ENCODE assay signal across 35 cellular contexts in genomic region chr11:35702126-35702525, GRCh38. TPM values are rescaled to one million over a fixed set of nuclear protein-coding genes. Genes with fewer than 3 reads are reported as not detected.
DNase-seq lines count a peak whose midpoint lies in the region; ATAC-seq, FAIRE-seq and TF ChIP-seq lines count a peak whose summit lies in the region.
"Had no signal": no experiment of that assay in that cellular context is flagged by ENCODE, and none has a peak within 500 bp of the region (broad histone marks: within the 10 kb centered on the region; RNA-seq: fewer than 3 reads in every experiment).

No MANE protein-coding gene starts in this region.

- H2AFZ ChIP-seq in mesenchymal stem cell (ENCODE audit: low read depth, low read length), result no peak overlapping the region

- WGBS in mesenchymal stem cell, result over 99% methylated on average over 15 of the region's 15 CpGs

- peaks cover 0 to 3% of the 10 kb centered on the region in 2 experiments for H3K36me3 ChIP-seq in mesenchymal stem cell (ENCODE audit: control insufficient read depth in 1 of 2, insufficient read depth in 2 of 2, low read depth in 1 of 2, low read length in 2 of 2)
- H3K36me3 ChIP-seq in vagina, result no peaks in the 10 kb centered on the region
- H3K36me3 ChIP-seq: BE2C had no signal

- peak; percentile 41 for FAIRE-seq in GM12891 (lab: Jason Lieb, UNC)
- FAIRE-seq: A204.1, A549, D721Med had no signal

- no peaks in the 10 kb centered on the region for H3K9me3 ChIP-seq in mesenchymal stem cell (ENCODE audit: control insufficient read depth, low read length)
- no peaks in the 10 kb centered on the region for H3K9me3 ChIP-seq in vagina
- H3K9me3 ChIP-seq: BE2C, Caco-2 had no signal

- no peak for DNase-seq in GM12891 (ENCODE audit: insufficient read length, low spot score)
- DNase-seq in T1000 (lab: John Stamatoyannopoulos, UW), result peak; percentile 1
- DNase-seq in mesenchymal stem cell, result no peak
- no peak for DNase-seq in vagina (ENCODE audit: extremely low spot score in 2 of 2)
- no peak for DNase-seq in RWPE1 (ENCODE audit: low spot score)
- DNase-seq in occipital lobe (lab: John Stamatoyannopoulos, UW), result no peak
- no peak for DNase-seq in UCSD-AML1 (lab: John Stamatoyannopoulos, UW; ENCODE audit: unreplicated experiment)
- DNase-seq: 8988T; ACHN; AML-193; BE2C; C1 segment of cervical spinal cord; Caco-2; Calu3; CD4-positive, alpha-beta memory T cell; CD4-positive, alpha-beta T cell; CD4-positive, CD25-positive, alpha-beta regulatory T cell; CD8-positive, alpha-beta memory T cell; CD8-positive, alpha-beta T cell; COR-L47; DMS 273 treated with DMSO at 0.1 percent for 48 hours; DMS153; DMS53; DMS79; DMS79 treated with DMSO at 0.1 percent for 48 hours; DND-41; EL had no signal

- H3K27ac ChIP-seq in mesenchymal stem cell (ENCODE audit: low read length, poor library complexity, severe bottlenecking) (no peak overlapping the region), vagina (peak overlapping the region; percentile 33), RWPE1 (no peak overlapping the region)
- H3K27ac ChIP-seq: 22Rv1; A549; BLaER1; BLaER1 treated with 17β-estradiol and CSF1 and Interleukin-3, amounts not matched to agents 10 nM and 100 nM; C4-2B had no signal

- H3K4me2 ChIP-seq in mesenchymal stem cell (ENCODE audit: low read length, poor library complexity, severe bottlenecking), result no peak overlapping the region
- H3K4me2 ChIP-seq: A549; BLaER1; BLaER1 treated with 17β-estradiol and CSF1 and Interleukin-3, amounts not matched to agents 10 nM and 100 nM had no signal

- ATAC-seq in HG02852 (IDR thresholded peaks at IDR 0.05; ENCODE audit: unreplicated experiment), result no peak
- ATAC-seq: A549; CD8-positive, alpha-beta T cell had no signal

- no peak overlapping the region for H2BK15ac ChIP-seq in mesenchymal stem cell (ENCODE audit: low read depth, poor library complexity, severe bottlenecking)

- no peak overlapping the region for H3K4me3 ChIP-seq in mesenchymal stem cell (ENCODE audit: insufficient read depth in 1 of 2, low read depth in 1 of 2, low read length in 2 of 2)
- H3K4me3 ChIP-seq in vagina, result no peak overlapping the region
- H3K4me3 ChIP-seq: A549, BLaER1 had no signal

- H3K79me1 ChIP-seq in mesenchymal stem cell (replicated peaks; ENCODE audit: low read length, poor library complexity, severe bottlenecking), result peaks cover 15% of the 10 kb centered on the region

- peak overlapping the region; percentile 18 for H4K91ac ChIP-seq in mesenchymal stem cell (ENCODE audit: low read length)

- intact Hi-C loops in vagina (cut with DNase I), result no loop called here

- no peak overlapping the region for H3K23ac ChIP-seq in mesenchymal stem cell (ENCODE audit: low read length in 2 of 2)

- no peak overlapping the region for H3K4ac ChIP-seq in mesenchymal stem cell (ENCODE audit: low read depth in 1 of 2, low read length in 2 of 2)

- H3K18ac ChIP-seq in mesenchymal stem cell (ENCODE audit: low read depth in 1 of 2, low read length in 2 of 2), result no peak overlapping the region

- H3K4me1 ChIP-seq in mesenchymal stem cell (ENCODE audit: control insufficient read depth, insufficient read depth, low read depth, low read length), result no peaks in the 10 kb centered on the region
- peaks cover 12% of the 10 kb centered on the region for H3K4me1 ChIP-seq in vagina
- H3K4me1 ChIP-seq: A549; BE2C; BLaER1; BLaER1 treated with 17β-estradiol and CSF1 and Interleukin-3, amounts not matched to agents 10 nM and 100 nM; Caco-2 had no signal

- H3K27me3 ChIP-seq in mesenchymal stem cell (ENCODE audit: control insufficient read depth in 1 of 2, insufficient read depth in 1 of 2, low read length in 2 of 2), result no peaks in the 10 kb centered on the region
- no peaks in the 10 kb centered on the region for H3K27me3 ChIP-seq in vagina
- H3K27me3 ChIP-seq: BE2C; BLaER1; BLaER1 treated with 17β-estradiol and CSF1 and Interleukin-3, amounts not matched to agents 10 nM and 100 nM had no signal

- H2AK5ac ChIP-seq in mesenchymal stem cell (ENCODE audit: low read length, severe bottlenecking), result no peak overlapping the region

- no peak for TF ChIP-seq CTCF in vagina (IDR thresholded peaks at IDR 0.05)
- no peak for TF ChIP-seq CTCF in RWPE1 (conservative IDR thresholded peaks at IDR 0.05; ENCODE audit: low read depth)

- peak overlapping the region in 1 of 2 experiments; percentile 56 for H3K14ac ChIP-seq in mesenchymal stem cell (ENCODE audit: low read length in 2 of 2)

- POLR2A ChIA-PET in RWPE1 (lab: Yijun Ruan, JAX; ENCODE audit: low non-redundant PET), result no interaction called here

- H2BK120ac ChIP-seq in mesenchymal stem cell (ENCODE audit: low read depth, low read length), result no peak overlapping the region

- H3K9ac ChIP-seq in mesenchymal stem cell (ENCODE audit: low read length), result no peak overlapping the region
- H3K9ac ChIP-seq: BLaER1; BLaER1 treated with 17β-estradiol and CSF1 and Interleukin-3, amounts not matched to agents 10 nM and 100 nM had no signal

- no peak overlapping the region for H2BK12ac ChIP-seq in mesenchymal stem cell (ENCODE audit: low read length in 2 of 2)

- no peak overlapping the region for H4K8ac ChIP-seq in mesenchymal stem cell (ENCODE audit: low read length)

- TF ChIP-seq POLR2A in GM12891 (IDR thresholded peaks at IDR 0.05; ENCODE audit: low read depth, low read length) (no peak), vagina (IDR thresholded peaks at IDR 0.05) (no peak)

- CTCF ChIA-PET in RWPE1 (lab: Yijun Ruan, JAX), result no interaction called here

- no peak overlapping the region for H2BK5ac ChIP-seq in mesenchymal stem cell (ENCODE audit: low read depth, low read length, poor library complexity, severe bottlenecking)

TF ChIP-seq in GM12891, 5 proteins besides CTCF, POLR2A, EP300 and RAD21:
- TF ChIP-seq POLR2AphosphoS5 (IDR thresholded peaks at IDR 0.05; ENCODE audit: low read depth, low read length) (no peak), SPI1 (IDR thresholded peaks at IDR 0.05; ENCODE audit: low read depth, low read length) (no peak), TAF1 (IDR thresholded peaks at IDR 0.05; ENCODE audit: low read depth, low read length) (no peak), POU2F2 (IDR thresholded peaks at IDR 0.05; ENCODE audit: low read depth, low read length) (no peak), PAX5 (IDR thresholded peaks at IDR 0.05; ENCODE audit: insufficient read depth, low read length, severe bottlenecking) (no peak)

RNA-seq across cellular contexts. Expression of gene TRIM44, which starts 39.6 kb away (rescaled TPM):
- polyA plus RNA-seq in GM12891 (2012; ENCODE audit: low read depth, missing spikeins), result 21.5 TPM
- polyA plus RNA-seq in mesenchymal stem cell (2013, experiment 1 of 2), result 21.4 TPM
- polyA plus RNA-seq in mesenchymal stem cell (2013, experiment 2 of 2), result 23.4 TPM
- total RNA-seq in vagina (27.7 TPM), occipital lobe (16.8 TPM)
